ENCODE assay signal across 10 cellular contexts in genomic region chr3:32733631-32734229, GRCh38. TPM values are rescaled to one million over a fixed set of nuclear protein-coding genes. Genes with fewer than 3 reads are reported as not detected.
DNase-seq lines count a peak whose midpoint lies in the region; ATAC-seq and TF ChIP-seq lines count a peak whose summit lies in the region.
"Had no signal": no experiment of that assay in that cellular context is flagged by ENCODE, and none has a peak within 500 bp of the region (broad histone marks: within the 10 kb centered on the region; RNA-seq: fewer than 3 reads in every experiment).

No MANE protein-coding gene starts in this region.

- TF ChIP-seq POLR2A in sigmoid colon (IDR thresholded peaks at IDR 0.05), result no peak

- DNase-seq in D341Med (ENCODE audit: low spot score) (peak; percentile 47), HL-60 (ENCODE audit: low read depth in 1 of 2, low spot score in 1 of 2) (peak in 1 of 2 experiments; percentile 7), SK-N-DZ (ENCODE audit: low spot score) (peak; percentile 46), fibroblast of peridontal ligament (ENCODE audit: extremely low read depth) (peak; percentile 70), sigmoid colon (no peak), ureter (ENCODE audit: low spot score) (no peak)
- DNase-seq in stimulated activated CD4-positive, alpha-beta T cell treated with anti-CD3 and anti-CD28 coated beads, Interleukin-15, amount 100 ng/mL, for 24 hours, result no peak

- H3K4me1 ChIP-seq in sigmoid colon, result no peaks in the 10 kb centered on the region
- H3K4me1 ChIP-seq: SJCRH30 had no signal

- H3K27ac ChIP-seq in HL-60 (replicated peaks) (no peak overlapping the region), sigmoid colon (no peak overlapping the region)
- H3K27ac ChIP-seq: SJCRH30 had no signal

- H3K27me3 ChIP-seq in HL-60 (ENCODE audit: insufficient read depth, poor library complexity, severe bottlenecking) (no peaks in the 10 kb centered on the region), sigmoid colon (no peaks in the 10 kb centered on the region)
- H3K27me3 ChIP-seq: SJCRH30 had no signal

- ATAC-seq in GM19397 (IDR thresholded peaks at IDR 0.05; ENCODE audit: unreplicated experiment), result no peak
- ATAC-seq: naive thymus-derived CD8-positive, alpha-beta T cell had no signal

- TF ChIP-seq EP300 in sigmoid colon (IDR thresholded peaks at IDR 0.05), result no peak

- no peaks in the 10 kb centered on the region for H3K9me3 ChIP-seq in sigmoid colon
- H3K9me3 ChIP-seq: SJCRH30 had no signal

- peak; percentile 41 for TF ChIP-seq CTCF in HL-60 (IDR thresholded peaks at IDR 0.05; ENCODE audit: insufficient read depth, low read length)
- peak in 3 of 4 experiments; percentile 27 to 46 (median 37) for TF ChIP-seq CTCF in sigmoid colon (IDR thresholded peaks at IDR 0.05)

- no peak overlapping the region for H3K4me3 ChIP-seq in HL-60 (replicated peaks; ENCODE audit: insufficient read depth, low read length)
- no peak overlapping the region for H3K4me3 ChIP-seq in sigmoid colon
- H3K4me3 ChIP-seq: SJCRH30 had no signal

- H3K36me3 ChIP-seq in sigmoid colon, result peaks cover 0 to 59% (median 7%) of the 10 kb centered on the region in 4 donors
- H3K36me3 ChIP-seq: SJCRH30 had no signal

- intact Hi-C loops in sigmoid colon (cut with DNase I), result loop anchor here (10.0 kb wide), 1 partner anchor 201 kb away; no protein-coding TSS in a partner anchor

RNA-seq across cellular contexts. Expression of gene CNOT10, which starts 48.7 kb away (rescaled TPM):
- polyA plus RNA-seq in SK-N-DZ (2014; cell fraction: cytosol; rRNA removed), result 50.3 and 55.3 TPM in 2 replicates
- 40.5 and 126 TPM in 2 replicates for polyA plus RNA-seq in SK-N-DZ (2014; cell fraction: nucleus; rRNA removed)
- total RNA-seq in sigmoid colon (10 to 100 TPM; 13.0 to 33.5 (median 21.6) TPM), ureter (56.7 TPM)
- polyA plus RNA-seq in sigmoid colon, result 10 to 100 TPM in 2 of 3 donors, 1 to 10 TPM in 1; 7.2 to 18.6 (median 17.1) TPM

Comparison
In these comparisons a context has a peak if more than half of its experiments do, and no peak if none do; other contexts are left out.
1. DNase-seq: peak in D341Med (single experiment), SK-N-DZ (single experiment) and fibroblast of peridontal ligament (single experiment); none in sigmoid colon (single experiment), stimulated activated CD4-positive, alpha-beta T cell treated with anti-CD3 and anti-CD28 coated beads, Interleukin-15, amount 100 ng/mL, for 24 hours (single experiment) and ureter (single experiment).